8 cellular contexts compared by ENCODE assay signal in genomic region chr1:226870323-226871046, GRCh38. TPM values are rescaled to one million over a fixed set of nuclear protein-coding genes. Genes with fewer than 3 reads are reported as not detected.
A peak's percentile ranks its signal among the peaks of the same experiment; 100 is the strongest.
DNase-seq lines count a peak whose midpoint lies in the region; ATAC-seq and TF ChIP-seq lines count a peak whose summit lies in the region.

Gene PSEN2 (plus strand): TSS chr1:226870616. CDS start chr1:226881908, 11,292 bp downstream.

- H3K4me1 ChIP-seq in PC-9 (replicated peaks; ENCODE audit: insufficient read depth), result peaks cover 62% of the 10 kb centered on the region

- CTCF ChIA-PET in PC-9 (lab: Charles Lee), result no interaction called here

- H3K27ac ChIP-seq in PC-9 (peak within 1 kb of the TSS; percentile 43), substantia nigra (ENCODE audit: low read depth, low read length, poor library complexity, severe bottlenecking) (peak within 1 kb of the TSS; percentile 21)

- no peaks in the 10 kb centered on the region for H3K9me2 ChIP-seq in PC-9 (ENCODE audit: insufficient read depth)

- H3K4me2 ChIP-seq in PC-9, result peak within 1 kb of the TSS; percentile 91

- no peaks in the 10 kb centered on the region for H3K9me3 Mint-ChIP-seq in nephron

- H2AFZ ChIP-seq in PC-9, result peak within 1 kb of the TSS; percentile 79

- no peaks in the 10 kb centered on the region for H4K20me1 ChIP-seq in PC-9 (ENCODE audit: insufficient read depth)

- BruUV-seq in PC-9 (replicated peaks; lab: Mats Ljungman, UMichigan), result no TSS peak

- no peaks in the 10 kb centered on the region for H3K27me3 ChIP-seq in PC-9 (ENCODE audit: insufficient read depth, low read depth)

- intact Hi-C loops in PC-9 (cut with micrococcal nuclease; ENCODE audit: unreplicated experiment), result no loop called here

- peak; percentile 94 for ATAC-seq in GM19452 (IDR thresholded peaks at IDR 0.05; ENCODE audit: unreplicated experiment)
- peak; percentile 94 for ATAC-seq in HG03521 (IDR thresholded peaks at IDR 0.05; ENCODE audit: unreplicated experiment)

- H3F3A ChIP-seq in PC-9 (ENCODE audit: insufficient read depth, low read depth), result peaks cover 29% of the 10 kb centered on the region

- H3K27me3 Mint-ChIP-seq in nephron (ENCODE audit: low read depth), result peaks cover 9% of the 10 kb centered on the region

- peak within 1 kb of the TSS; percentile 61 to 86 (median 66) for H3K27ac Mint-ChIP-seq in nephron

- peak within 1 kb of the TSS; percentile 83 for H3K4me3 ChIP-seq in PC-9
- peak within 1 kb of the TSS; percentile 64 for H3K4me3 ChIP-seq in fibroblast of pulmonary artery (replicated peaks; ENCODE audit: low read depth, low read length)

- H3K4me3 Mint-ChIP-seq in nephron, result peak within 1 kb of the TSS; percentile 91 to 96 (median 92)

- peak; percentile 63 for DNase-seq in COLO829 (ENCODE audit: low spot score)
- peak in 1 of 2 experiments; percentile 82 for DNase-seq in PC-9
- DNase-seq in activated T-helper 9 cell treated with anti-CD3 and anti-CD28 coated beads, Interleukin-2, amount 50 U/mL, for 16 hours (ENCODE audit: low read depth), result peak; percentile 51
- peak; percentile 43 for DNase-seq in fibroblast of pulmonary artery (ENCODE audit: low read depth)
- DNase-seq in substantia nigra (lab: John Stamatoyannopoulos, UW), result peak in 36 of 49 donors; percentile 7 to 85 (median 46)

- TF ChIP-seq CTCF in PC-9 (conservative IDR thresholded peaks at IDR 0.05) (no peak), fibroblast of pulmonary artery (IDR thresholded peaks at IDR 0.05; ENCODE audit: low read length, missing control alignments) (no peak), nephron (IDR thresholded peaks at IDR 0.05; ENCODE audit: unreplicated experiment in 3 of 3) (peak in 2 of 3 experiments; percentile 14 to 21)

- POLR2A ChIA-PET in PC-9 (lab: Charles Lee; ENCODE audit: unreplicated experiment), result no interaction called here

- H3K36me3 Mint-ChIP-seq in nephron (ENCODE audit: low read depth), result no peaks in the 10 kb centered on the region

- H3K36me3 ChIP-seq in PC-9 (ENCODE audit: low read depth), result 0 out of 2 replicates have a peak, but pooled peaks cover 4% of the 10 kb centered on the region

- peaks cover 32% of the 10 kb centered on the region for H3K4me1 Mint-ChIP-seq in nephron

- peaks cover 35% of the 10 kb centered on the region for H3K79me2 ChIP-seq in PC-9 (ENCODE audit: low read depth)

- H3K9me3 ChIP-seq in PC-9 (ENCODE audit: insufficient read depth, low read depth), result peaks cover 6% of the 10 kb centered on the region; the same call in 1 of the 2 replicates

RNA-seq across cellular contexts. Expression of gene PSEN2, which starts in this region (rescaled TPM):
- 14.8 and 17.0 TPM in 2 replicates for total RNA-seq in PC-9 (2021)

Comparison
In these comparisons a context has a peak if more than half of its experiments do, and no peak if none do; other contexts are left out.
1. CTCF ChIP-seq: peak in nephron (2 of 3); none in PC-9 (single experiment) and fibroblast of pulmonary artery (single experiment).